Comparison of ENCODE assay signal across 1 cellular context in genomic region chr12:49325606-49326005, GRCh38.
TF ChIP-seq lines count a peak whose summit lies in the region.

No MANE protein-coding gene starts in this region.

TF ChIP-seq in IMR-90, 13 proteins besides CTCF, POLR2A, EP300 and RAD21:
- no peak for TF ChIP-seq FOS (IDR thresholded peaks at IDR 0.05; ENCODE audit: low read depth, low read length)
- TF ChIP-seq RFX5 (IDR thresholded peaks at IDR 0.05; ENCODE audit: low read depth, low read length): no peak
